ENCODE assay signal across 17 cellular contexts in genomic region chr11:116857316-116857715, GRCh38. TPM values are rescaled to one million over a fixed set of nuclear protein-coding genes. Genes with fewer than 3 reads are reported as not detected.
"Had no signal": no experiment of that assay in that cellular context is flagged by ENCODE, and none has a peak within 500 bp of the region (broad histone marks: within the 10 kb centered on the region; RNA-seq: fewer than 3 reads in every experiment).

No MANE protein-coding gene starts in this region.

- H3K27me3 ChIP-seq: hepatocyte had no signal

- H3K4me3 ChIP-seq: hepatocyte had no signal

- H3K9me3 Mint-ChIP-seq: activated naive CD4-positive, alpha-beta T cell treated with anti-CD3 and anti-CD28 coated beads, Interleukin-2, amount 50 U/mL, for 24 hours; brain; naive thymus-derived CD8-positive, alpha-beta T cell; stimulated activated memory B cell treated with anti-CD40 and anti-IgM and Interleukin-4, amounts not matched to agents 10 μg/mL and 1 μg/mL and 100 μg/mL, for 72 hours had no signal

- H3K27ac Mint-ChIP-seq: activated naive CD4-positive, alpha-beta T cell treated with anti-CD3 and anti-CD28 coated beads, Interleukin-2, amount 50 U/mL, for 24 hours; stimulated activated memory B cell treated with anti-CD40 and anti-IgM and Interleukin-4, amounts not matched to agents 10 μg/mL and 1 μg/mL and 100 μg/mL, for 72 hours had no signal

- H3K4me3 Mint-ChIP-seq: activated naive CD4-positive, alpha-beta T cell treated with anti-CD3 and anti-CD28 coated beads, Interleukin-2, amount 50 U/mL, for 24 hours; brain; stimulated activated memory B cell treated with anti-CD40 and anti-IgM and Interleukin-4, amounts not matched to agents 10 μg/mL and 1 μg/mL and 100 μg/mL, for 72 hours had no signal

- ATAC-seq: activated CD4-positive, CD25-positive, alpha-beta regulatory T cell treated with anti-CD3 and anti-CD28 coated beads, Interleukin-2, amount 50 U/mL, for 24 hours; left ventricle myocardium superior; naive thymus-derived CD8-positive, alpha-beta T cell; stimulated activated memory B cell treated with anti-CD40 and anti-IgM and Interleukin-4, amounts not matched to agents 10 μg/mL and 1 μg/mL and 100 μg/mL, for 72 hours had no signal

- H3K27me3 Mint-ChIP-seq: activated naive CD4-positive, alpha-beta T cell treated with anti-CD3 and anti-CD28 coated beads, Interleukin-2, amount 50 U/mL, for 24 hours; naive thymus-derived CD8-positive, alpha-beta T cell; stimulated activated memory B cell treated with anti-CD40 and anti-IgM and Interleukin-4, amounts not matched to agents 10 μg/mL and 1 μg/mL and 100 μg/mL, for 72 hours had no signal

- DNase-seq: activated CD4-positive, alpha-beta T cell treated with anti-CD3 and anti-CD28 coated beads, Interleukin-2, amount 50 U/mL, for 1 hour; activated T-cell treated with anti-CD3 and anti-CD28 coated beads for 4 hours; central memory CD4-positive, alpha-beta T cell; effector memory CD4-positive, alpha-beta T cell; kidney; left ventricle myocardium superior; mesenchymal stem cell; naive thymus-derived CD8-positive, alpha-beta T cell; posterior cingulate gyrus; retina had no signal

RNA-seq across cellular contexts. Expression of gene APOA1, which starts 19.9 kb away (rescaled TPM):
- total RNA-seq: kidney, ureter had no signal

RNA-seq across cellular contexts. Expression of gene APOC3, which starts 27.6 kb away (rescaled TPM):
- total RNA-seq: kidney; left ventricle myocardium superior; naive thymus-derived CD8-positive, alpha-beta T cell had no signal
- polyA plus RNA-seq: naive thymus-derived CD8-positive, alpha-beta T cell had no signal

RNA-seq across cellular contexts. Expression of gene APOA4, which starts 34.2 kb away (rescaled TPM):
- total RNA-seq: kidney; left ventricle myocardium superior; mucosa of gallbladder; naive thymus-derived CD8-positive, alpha-beta T cell; ureter had no signal
- polyA plus RNA-seq: naive thymus-derived CD8-positive, alpha-beta T cell had no signal
